Comparison of ENCODE assay signal across 8 cellular contexts in genomic region chr3:33437556-33438283, GRCh38. TPM values are rescaled to one million over a fixed set of nuclear protein-coding genes. Genes with fewer than 3 reads are reported as not detected.
DNase-seq lines count a peak whose midpoint lies in the region; ATAC-seq and TF ChIP-seq lines count a peak whose summit lies in the region.

No MANE protein-coding gene starts in this region.

- H3K79me1 ChIP-seq in neuronal stem cell (ENCODE audit: low read depth, low read length): peaks cover 4% of the 10 kb centered on the region

- H3K9me3 Mint-ChIP-seq in endodermal cell: no peaks in the 10 kb centered on the region

- peaks cover 10% of the 10 kb centered on the region for H3K4me1 ChIP-seq in ES-I3 (ENCODE audit: insufficient read depth, low read length)
- no peaks in the 10 kb centered on the region for H3K4me1 ChIP-seq in endodermal cell (ENCODE audit: control insufficient read depth, insufficient read depth, low read length)
- H3K4me1 ChIP-seq in neuron (ENCODE audit: insufficient read depth, low read length): peaks cover 20% of the 10 kb centered on the region
- H3K4me1 ChIP-seq in neuronal stem cell (ENCODE audit: control insufficient read depth in 2 of 2, insufficient read depth in 1 of 2, low read depth in 1 of 2, low read length in 2 of 2): peaks cover 6 to 8% of the 10 kb centered on the region in 2 donors

- intact Hi-C loops in head of caudate nucleus (cut with DNase I): loop anchor here (10.0 kb wide), 1 partner anchor 313 kb away; no protein-coding TSS in a partner anchor

- H2BK120ac ChIP-seq in neuronal stem cell (ENCODE audit: low read depth, low read length): no peak overlapping the region

- peaks cover 26% of the 10 kb centered on the region for H3K4me1 Mint-ChIP-seq in endodermal cell

- no peak overlapping the region for H2BK12ac ChIP-seq in neuronal stem cell (ENCODE audit: low read length)

- H3K36me3 ChIP-seq in ES-I3 (ENCODE audit: insufficient read depth, low read length) (no peaks in the 10 kb centered on the region), endodermal cell (ENCODE audit: control insufficient read depth, insufficient read depth, low read length) (no peaks in the 10 kb centered on the region), neuron (ENCODE audit: insufficient read depth, low read length) (no peaks in the 10 kb centered on the region), neuronal stem cell (replicated peaks in 1 of 2; ENCODE audit: control insufficient read depth in 2 of 2, insufficient read depth in 2 of 2, low read length in 2 of 2) (no peaks in the 10 kb centered on the region)

- H3K4me2 ChIP-seq in neuronal stem cell (ENCODE audit: insufficient read depth, low read length, poor library complexity, severe bottlenecking): no peak overlapping the region

- no peak overlapping the region for H3K14ac ChIP-seq in neuronal stem cell (ENCODE audit: low read length)

- peak overlapping the region; percentile 87 for H3K4me3 ChIP-seq in endodermal cell (ENCODE audit: low read length)
- H3K4me3 ChIP-seq in neuron (ENCODE audit: low read length): peak overlapping the region; percentile 76
- H3K4me3 ChIP-seq in neuronal stem cell (ENCODE audit: low read length in 2 of 2): peak overlapping the region in 1 of 2 donors; percentile 70

- DNase-seq in OCI-M1 (lab: John Stamatoyannopoulos, UW): peak; percentile 55
- peak; percentile 65 for DNase-seq in endodermal cell
- no peak for DNase-seq in head of caudate nucleus
- DNase-seq in neuronal stem cell (ENCODE audit: low spot score): no peak
- DNase-seq in occipital lobe (lab: John Stamatoyannopoulos, UW): no peak

- H3K27me3 ChIP-seq in endodermal cell (ENCODE audit: control insufficient read depth, insufficient read depth, low read length, poor library complexity, severe bottlenecking): no peaks in the 10 kb centered on the region
- no peaks in the 10 kb centered on the region for H3K27me3 ChIP-seq in neuron (ENCODE audit: insufficient read depth, low read length)
- H3K27me3 ChIP-seq in neuronal stem cell (ENCODE audit: control insufficient read depth in 3 of 3, insufficient read depth in 3 of 3, low read depth in 1 of 3, low read length in 3 of 3): no peaks in the 10 kb centered on the region

- no peak overlapping the region for H2BK15ac ChIP-seq in neuronal stem cell (ENCODE audit: low read length)

- H4K8ac ChIP-seq in neuronal stem cell (ENCODE audit: low read depth, low read length): no peak overlapping the region

- ATAC-seq in HG03565 (IDR thresholded peaks at IDR 0.05; ENCODE audit: unreplicated experiment): no peak

- no peak overlapping the region for H3K23ac ChIP-seq in neuronal stem cell (ENCODE audit: low read depth, low read length, poor library complexity)

- TF ChIP-seq CTCF in endodermal cell (conservative IDR thresholded peaks at IDR 0.05): no peak

- 43 to 47% methylated on average over 3 of the region's 3 CpGs for WGBS in endodermal cell (ENCODE audit: insufficient coverage in 1 of 2, insufficient read length in 1 of 2), 2 experiments
- no CpG with 5 or more reads among the region's 3 CpGs for WGBS in neuronal stem cell (ENCODE audit: extremely low coverage in 2 of 2, insufficient read length in 2 of 2, insufficient replicate concordance in 1 of 2), 2 donors

- no peak overlapping the region for H2BK5ac ChIP-seq in neuronal stem cell (ENCODE audit: low read length)

- no peak overlapping the region for H3K27ac ChIP-seq in endodermal cell (ENCODE audit: low read depth, low read length)
- no peak overlapping the region for H3K27ac ChIP-seq in neuronal stem cell (replicated peaks; ENCODE audit: low read length)

- H2AK5ac ChIP-seq in neuronal stem cell (ENCODE audit: low read depth, low read length): no peak overlapping the region

- H2AFZ ChIP-seq in neuron (ENCODE audit: low read depth, low read length) (no peak overlapping the region), neuronal stem cell (ENCODE audit: low read length) (no peak overlapping the region)

- no peak overlapping the region for H3K27ac Mint-ChIP-seq in endodermal cell

- peak overlapping the region; percentile 77 for H3K4me3 Mint-ChIP-seq in endodermal cell

- no peaks in the 10 kb centered on the region for H3K9me3 ChIP-seq in ES-I3 (ENCODE audit: control insufficient read depth, insufficient read depth, low read length)
- no peaks in the 10 kb centered on the region for H3K9me3 ChIP-seq in endodermal cell (ENCODE audit: control insufficient read depth, low read length)
- peaks cover 2% of the 10 kb centered on the region for H3K9me3 ChIP-seq in neuron (ENCODE audit: low read length)
- H3K9me3 ChIP-seq in neuronal stem cell (replicated peaks in 1 of 2; ENCODE audit: control insufficient read depth in 2 of 2, insufficient read depth in 1 of 2, low read depth in 1 of 2, low read length in 2 of 2): no peaks in the 10 kb centered on the region

- no peaks in the 10 kb centered on the region for H3K27me3 Mint-ChIP-seq in endodermal cell (ENCODE audit: insufficient read depth)

- no peak overlapping the region for H3K18ac ChIP-seq in neuronal stem cell (ENCODE audit: low read length)

- no peak overlapping the region for H4K91ac ChIP-seq in neuronal stem cell (ENCODE audit: low read depth, low read length, poor library complexity)

- H3K9ac ChIP-seq in ES-I3 (ENCODE audit: low read depth, low read length): peak overlapping the region; percentile 88
- peak overlapping the region; percentile 70 for H3K9ac ChIP-seq in endodermal cell (ENCODE audit: extremely low read depth, low read length, poor library complexity, severe bottlenecking)
- H3K9ac ChIP-seq in neuronal stem cell (ENCODE audit: low read depth, low read length, poor library complexity): no peak overlapping the region

- no peak overlapping the region for H3K4ac ChIP-seq in neuronal stem cell (ENCODE audit: low read length)

- H3K36me3 Mint-ChIP-seq in endodermal cell (ENCODE audit: low read depth): no peaks in the 10 kb centered on the region

RNA-seq across cellular contexts. Expression of gene UBP1, which starts 2.5 kb away (rescaled TPM):
- total RNA-seq in endodermal cell (10 to 100 TPM; 69.2 to 84.5 TPM), occipital lobe (81.9 TPM)
- 65.8 TPM for polyA plus RNA-seq in endodermal cell (2013, experiment 1 of 2)
- polyA plus RNA-seq in endodermal cell (2013, experiment 2 of 2): 62.4 TPM
- 59.0 TPM for polyA plus RNA-seq in neuronal stem cell (2013, experiment 1 of 2)
- 60.5 TPM for polyA plus RNA-seq in neuronal stem cell (2013, experiment 2 of 2)

Comparison
In these comparisons a context has a peak if more than half of its experiments do, and no peak if none do; other contexts are left out.
1. DNase-seq: peak in OCI-M1 (single experiment) and endodermal cell (single experiment); none in head of caudate nucleus (0 of 42), neuronal stem cell (single experiment) and occipital lobe (single experiment).